2 cellular contexts compared by ENCODE assay signal in the genomic region with DNA sequence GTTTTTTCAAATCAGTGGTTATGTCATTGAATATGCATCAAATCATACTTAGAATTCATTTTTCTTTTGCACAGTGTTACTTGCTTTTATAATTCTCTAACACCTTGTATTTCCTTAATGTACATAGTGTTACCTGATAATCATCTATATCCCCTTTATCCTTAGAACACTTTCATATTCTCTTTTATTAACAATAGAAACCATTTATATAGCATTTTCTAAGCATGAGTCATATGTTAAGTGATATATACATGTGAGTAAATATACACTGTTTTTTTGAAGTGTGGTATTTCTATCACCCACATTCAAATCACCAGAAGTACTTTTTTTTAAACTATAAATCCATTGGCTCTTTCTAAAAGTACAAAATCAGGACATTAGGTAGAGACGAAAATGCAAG.
TF ChIP-seq lines count a peak whose summit lies in the region.

No MANE protein-coding gene starts in this region.

TF ChIP-seq in GM23338, 12 proteins besides CTCF, POLR2A, EP300 and RAD21 (continued from another document and continues in another):
- TF ChIP-seq, protein P1, sequence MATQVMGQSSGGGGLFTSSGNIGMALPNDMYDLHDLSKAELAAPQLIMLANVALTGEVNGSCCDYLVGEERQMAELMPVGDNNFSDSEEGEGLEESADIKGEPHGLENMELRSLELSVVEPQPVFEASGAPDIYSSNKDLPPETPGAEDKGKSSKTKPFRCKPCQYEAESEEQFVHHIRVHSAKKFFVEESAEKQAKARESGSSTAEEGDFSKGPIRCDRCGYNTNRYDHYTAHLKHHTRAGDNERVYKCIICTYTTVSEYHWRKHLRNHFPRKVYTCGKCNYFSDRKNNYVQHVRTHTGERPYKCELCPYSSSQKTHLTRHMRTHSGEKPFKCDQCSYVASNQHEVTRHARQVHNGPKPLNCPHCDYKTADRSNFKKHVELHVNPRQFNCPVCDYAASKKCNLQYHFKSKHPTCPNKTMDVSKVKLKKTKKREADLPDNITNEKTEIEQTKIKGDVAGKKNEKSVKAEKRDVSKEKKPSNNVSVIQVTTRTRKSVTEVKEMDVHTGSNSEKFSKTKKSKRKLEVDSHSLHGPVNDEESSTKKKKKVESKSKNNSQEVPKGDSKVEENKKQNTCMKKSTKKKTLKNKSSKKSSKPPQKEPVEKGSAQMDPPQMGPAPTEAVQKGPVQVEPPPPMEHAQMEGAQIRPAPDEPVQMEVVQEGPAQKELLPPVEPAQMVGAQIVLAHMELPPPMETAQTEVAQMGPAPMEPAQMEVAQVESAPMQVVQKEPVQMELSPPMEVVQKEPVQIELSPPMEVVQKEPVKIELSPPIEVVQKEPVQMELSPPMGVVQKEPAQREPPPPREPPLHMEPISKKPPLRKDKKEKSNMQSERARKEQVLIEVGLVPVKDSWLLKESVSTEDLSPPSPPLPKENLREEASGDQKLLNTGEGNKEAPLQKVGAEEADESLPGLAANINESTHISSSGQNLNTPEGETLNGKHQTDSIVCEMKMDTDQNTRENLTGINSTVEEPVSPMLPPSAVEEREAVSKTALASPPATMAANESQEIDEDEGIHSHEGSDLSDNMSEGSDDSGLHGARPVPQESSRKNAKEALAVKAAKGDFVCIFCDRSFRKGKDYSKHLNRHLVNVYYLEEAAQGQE (IDR thresholded peaks at IDR 0.05; ENCODE audit: unreplicated experiment), result no peak
- TF ChIP-seq, protein P2, sequence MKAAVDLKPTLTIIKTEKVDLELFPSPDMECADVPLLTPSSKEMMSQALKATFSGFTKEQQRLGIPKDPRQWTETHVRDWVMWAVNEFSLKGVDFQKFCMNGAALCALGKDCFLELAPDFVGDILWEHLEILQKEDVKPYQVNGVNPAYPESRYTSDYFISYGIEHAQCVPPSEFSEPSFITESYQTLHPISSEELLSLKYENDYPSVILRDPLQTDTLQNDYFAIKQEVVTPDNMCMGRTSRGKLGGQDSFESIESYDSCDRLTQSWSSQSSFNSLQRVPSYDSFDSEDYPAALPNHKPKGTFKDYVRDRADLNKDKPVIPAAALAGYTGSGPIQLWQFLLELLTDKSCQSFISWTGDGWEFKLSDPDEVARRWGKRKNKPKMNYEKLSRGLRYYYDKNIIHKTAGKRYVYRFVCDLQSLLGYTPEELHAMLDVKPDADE (IDR thresholded peaks at IDR 0.05), result no peak
- TF ChIP-seq POLR2AphosphoS5 (IDR thresholded peaks at IDR 0.05; ENCODE audit: low read depth) (no peak), CREB1 (CRISPR knock-in tag; IDR thresholded peaks at IDR 0.05; ENCODE audit: low read depth) (no peak), EZH2phosphoT487 (IDR thresholded peaks at IDR 0.05; ENCODE audit: unreplicated experiment) (no peak), ZNF331 (CRISPR knock-in tag; IDR thresholded peaks at IDR 0.05; ENCODE audit: low read depth) (no peak), EZH2 (IDR thresholded peaks at IDR 0.05; ENCODE audit: low read depth, unreplicated experiment) (no peak), ZNF114 (CRISPR knock-in tag; IDR thresholded peaks at IDR 0.05) (no peak), NANOG (IDR thresholded peaks at IDR 0.05; ENCODE audit: borderline replicate concordance) (no peak)
- TF ChIP-seq, protein P3, sequence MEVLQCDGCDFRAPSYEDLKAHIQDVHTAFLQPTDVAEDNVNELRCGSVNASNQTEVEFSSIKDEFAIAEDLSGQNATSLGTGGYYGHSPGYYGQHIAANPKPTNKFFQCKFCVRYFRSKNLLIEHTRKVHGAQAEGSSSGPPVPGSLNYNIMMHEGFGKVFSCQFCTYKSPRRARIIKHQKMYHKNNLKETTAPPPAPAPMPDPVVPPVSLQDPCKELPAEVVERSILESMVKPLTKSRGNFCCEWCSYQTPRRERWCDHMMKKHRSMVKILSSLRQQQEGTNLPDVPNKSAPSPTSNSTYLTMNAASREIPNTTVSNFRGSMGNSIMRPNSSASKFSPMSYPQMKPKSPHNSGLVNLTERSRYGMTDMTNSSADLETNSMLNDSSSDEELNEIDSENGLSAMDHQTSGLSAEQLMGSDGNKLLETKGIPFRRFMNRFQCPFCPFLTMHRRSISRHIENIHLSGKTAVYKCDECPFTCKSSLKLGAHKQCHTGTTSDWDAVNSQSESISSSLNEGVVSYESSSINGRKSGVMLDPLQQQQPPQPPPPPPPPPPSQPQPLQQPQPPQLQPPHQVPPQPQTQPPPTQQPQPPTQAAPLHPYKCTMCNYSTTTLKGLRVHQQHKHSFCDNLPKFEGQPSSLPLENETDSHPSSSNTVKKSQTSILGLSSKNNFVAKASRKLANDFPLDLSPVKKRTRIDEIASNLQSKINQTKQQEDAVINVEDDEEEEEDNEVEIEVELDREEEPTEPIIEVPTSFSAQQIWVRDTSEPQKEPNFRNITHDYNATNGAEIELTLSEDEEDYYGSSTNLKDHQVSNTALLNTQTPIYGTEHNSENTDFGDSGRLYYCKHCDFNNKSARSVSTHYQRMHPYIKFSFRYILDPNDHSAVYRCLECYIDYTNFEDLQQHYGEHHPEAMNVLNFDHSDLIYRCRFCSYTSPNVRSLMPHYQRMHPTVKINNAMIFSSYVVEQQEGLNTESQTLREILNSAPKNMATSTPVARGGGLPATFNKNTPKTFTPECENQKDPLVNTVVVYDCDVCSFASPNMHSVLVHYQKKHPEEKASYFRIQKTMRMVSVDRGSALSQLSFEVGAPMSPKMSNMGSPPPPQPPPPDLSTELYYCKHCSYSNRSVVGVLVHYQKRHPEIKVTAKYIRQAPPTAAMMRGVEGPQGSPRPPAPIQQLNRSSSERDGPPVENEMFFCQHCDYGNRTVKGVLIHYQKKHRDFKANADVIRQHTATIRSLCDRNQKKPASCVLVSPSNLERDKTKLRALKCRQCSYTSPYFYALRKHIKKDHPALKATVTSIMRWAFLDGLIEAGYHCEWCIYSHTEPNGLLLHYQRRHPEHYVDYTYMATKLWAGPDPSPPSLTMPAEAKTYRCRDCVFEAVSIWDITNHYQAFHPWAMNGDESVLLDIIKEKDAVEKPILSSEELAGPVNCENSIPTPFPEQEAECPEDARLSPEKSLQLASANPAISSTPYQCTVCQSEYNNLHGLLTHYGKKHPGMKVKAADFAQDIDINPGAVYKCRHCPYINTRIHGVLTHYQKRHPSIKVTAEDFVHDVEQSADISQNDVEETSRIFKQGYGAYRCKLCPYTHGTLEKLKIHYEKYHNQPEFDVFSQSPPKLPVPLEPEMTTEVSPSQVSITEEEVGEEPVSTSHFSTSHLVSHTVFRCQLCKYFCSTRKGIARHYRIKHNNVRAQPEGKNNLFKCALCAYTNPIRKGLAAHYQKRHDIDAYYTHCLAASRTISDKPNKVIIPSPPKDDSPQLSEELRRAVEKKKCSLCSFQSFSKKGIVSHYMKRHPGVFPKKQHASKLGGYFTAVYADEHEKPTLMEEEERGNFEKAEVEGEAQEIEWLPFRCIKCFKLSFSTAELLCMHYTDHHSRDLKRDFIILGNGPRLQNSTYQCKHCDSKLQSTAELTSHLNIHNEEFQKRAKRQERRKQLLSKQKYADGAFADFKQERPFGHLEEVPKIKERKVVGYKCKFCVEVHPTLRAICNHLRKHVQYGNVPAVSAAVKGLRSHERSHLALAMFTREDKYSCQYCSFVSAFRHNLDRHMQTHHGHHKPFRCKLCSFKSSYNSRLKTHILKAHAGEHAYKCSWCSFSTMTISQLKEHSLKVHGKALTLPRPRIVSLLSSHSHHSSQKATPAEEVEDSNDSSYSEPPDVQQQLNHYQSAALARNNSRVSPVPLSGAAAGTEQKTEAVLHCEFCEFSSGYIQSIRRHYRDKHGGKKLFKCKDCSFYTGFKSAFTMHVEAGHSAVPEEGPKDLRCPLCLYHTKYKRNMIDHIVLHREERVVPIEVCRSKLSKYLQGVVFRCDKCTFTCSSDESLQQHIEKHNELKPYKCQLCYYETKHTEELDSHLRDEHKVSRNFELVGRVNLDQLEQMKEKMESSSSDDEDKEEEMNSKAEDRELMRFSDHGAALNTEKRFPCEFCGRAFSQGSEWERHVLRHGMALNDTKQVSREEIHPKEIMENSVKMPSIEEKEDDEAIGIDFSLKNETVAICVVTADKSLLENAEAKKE (CRISPR knock-in tag; IDR thresholded peaks at IDR 0.05), result no peak

TF ChIP-seq in endothelial cell of umbilical vein, 7 proteins besides CTCF, POLR2A, EP300 and RAD21:
- peak; percentile 52 for TF ChIP-seq JUN (IDR thresholded peaks at IDR 0.05; ENCODE audit: borderline replicate concordance, insufficient read depth, insufficient read length, low read depth)
- no peak for TF ChIP-seq MYC (IDR thresholded peaks at IDR 0.05; ENCODE audit: low read depth, low read length)
- TF ChIP-seq GATA2 (IDR thresholded peaks at IDR 0.05; ENCODE audit: insufficient read depth, insufficient read length, low read depth, low read length), result peak; percentile 62
- peak; percentile 69 for TF ChIP-seq FOS (IDR thresholded peaks at IDR 0.05; ENCODE audit: borderline replicate concordance, insufficient read depth, low read length)
- no peak for TF ChIP-seq EZH2 (IDR thresholded peaks at IDR 0.05; ENCODE audit: borderline replicate concordance, low read depth, low read length, severe bottlenecking)
